ENCODE assay signal across 8 cellular contexts in genomic region chr2:222903234-222904220, GRCh38. TPM values are rescaled to one million over a fixed set of nuclear protein-coding genes. Genes with fewer than 3 reads are reported as not detected.
DNase-seq lines count a peak whose midpoint lies in the region; ATAC-seq and TF ChIP-seq lines count a peak whose summit lies in the region.

No MANE protein-coding gene starts in this region.

- no peaks in the 10 kb centered on the region for H3K9me3 ChIP-seq in Caco-2

- peak; percentile 86 to 87 for TF ChIP-seq CTCF in Caco-2 (IDR thresholded peaks at IDR 0.05; ENCODE audit: insufficient read depth in 1 of 2, low read depth in 1 of 2, low read length in 1 of 2, severe bottlenecking in 1 of 2, unreplicated experiment in 1 of 2)

- no peak overlapping the region for H3K4me3 ChIP-seq in Caco-2 (ENCODE audit: low read depth, low read length)

- peaks cover 44% of the 10 kb centered on the region for H3K4me1 ChIP-seq in Caco-2

- H3K27me3 ChIP-seq in Caco-2 (replicated peaks; ENCODE audit: control insufficient read depth, insufficient read depth, low read length) = no peaks in the 10 kb centered on the region

- ATAC-seq in GM18873 (IDR thresholded peaks at IDR 0.05; ENCODE audit: low FRiP score, unreplicated experiment) (peak; percentile 69), HG03097 (IDR thresholded peaks at IDR 0.05; ENCODE audit: low FRiP score, unreplicated experiment) (peak; percentile 64), left ventricle myocardium superior (peak; percentile 73)

- intact Hi-C loops in Caco-2 (cut with micrococcal nuclease; ENCODE audit: unreplicated experiment) = loop anchor here (1.0 kb wide), 6 partner anchors 25 to 213 kb away; no protein-coding TSS in a partner anchor
- intact Hi-C loops in left ventricle myocardium superior (cut with micrococcal nuclease) = loop anchor here (5.0 kb wide), 2 partner anchors 41 to 196 kb away; partner anchors contain the start of gene ACSL3
- intact Hi-C loops in activated T-helper 2 cell treated with anti-CD3 and anti-CD28 coated beads, Interferon-gamma antibody, Interleukin-2, Interleukin-4, amounts not matched to agents 10 μg/mL and 5 μg/mL and 100 μg/mL, durations not matched to agents 14 hours and 24 hours and 36 hours (cut with micrococcal nuclease) = loop anchor here (1.0 to 5.0 kb wide), 5 partner anchors 41 to 213 kb away; partner anchors contain the start of gene ACSL3

- no peak overlapping the region for H3K4me3 Mint-ChIP-seq in Caco-2 (ENCODE audit: unreplicated experiment)
- H3K4me3 Mint-ChIP-seq in activated naive CD4-positive, alpha-beta T cell treated with anti-CD3 and anti-CD28 coated beads, Interleukin-2, amount 10 ng/mL, durations not matched to agents 7 days and 5 days = no peak overlapping the region
- no peak overlapping the region for H3K4me3 Mint-ChIP-seq in activated T-helper 2 cell treated with anti-CD3 and anti-CD28 coated beads, Interferon-gamma antibody, Interleukin-2, Interleukin-4, amounts not matched to agents 10 μg/mL and 5 μg/mL and 100 μg/mL, durations not matched to agents 14 hours and 24 hours and 36 hours (ENCODE audit: low read depth)

- POLR2A ChIA-PET in Caco-2 (lab: Charles Lee) = interaction anchor here (0.6 to 1.0 kb wide), 3 partner anchors 28 to 198 kb away, joined by 3 read pairs; no protein-coding TSS in a partner anchor

- peaks cover 78% of the 10 kb centered on the region for H3K36me3 Mint-ChIP-seq in Caco-2 (ENCODE audit: insufficient read depth, unreplicated experiment)
- peaks cover 16% of the 10 kb centered on the region for H3K36me3 Mint-ChIP-seq in activated naive CD4-positive, alpha-beta T cell treated with anti-CD3 and anti-CD28 coated beads, Interleukin-2, amount 10 ng/mL, durations not matched to agents 7 days and 5 days
- H3K36me3 Mint-ChIP-seq in activated T-helper 2 cell treated with anti-CD3 and anti-CD28 coated beads, Interferon-gamma antibody, Interleukin-2, Interleukin-4, amounts not matched to agents 10 μg/mL and 5 μg/mL and 100 μg/mL, durations not matched to agents 14 hours and 24 hours and 36 hours (ENCODE audit: low read depth) = peaks cover 22% of the 10 kb centered on the region

- H3K27me3 Mint-ChIP-seq in Caco-2 (ENCODE audit: insufficient read depth, unreplicated experiment) = no peaks in the 10 kb centered on the region
- no peaks in the 10 kb centered on the region for H3K27me3 Mint-ChIP-seq in activated naive CD4-positive, alpha-beta T cell treated with anti-CD3 and anti-CD28 coated beads, Interleukin-2, amount 10 ng/mL, durations not matched to agents 7 days and 5 days
- H3K27me3 Mint-ChIP-seq in activated T-helper 2 cell treated with anti-CD3 and anti-CD28 coated beads, Interferon-gamma antibody, Interleukin-2, Interleukin-4, amounts not matched to agents 10 μg/mL and 5 μg/mL and 100 μg/mL, durations not matched to agents 14 hours and 24 hours and 36 hours (ENCODE audit: low read depth) = no peaks in the 10 kb centered on the region

- H3K27ac Mint-ChIP-seq in Caco-2 (ENCODE audit: unreplicated experiment) = no peak overlapping the region
- no peak overlapping the region for H3K27ac Mint-ChIP-seq in activated naive CD4-positive, alpha-beta T cell treated with anti-CD3 and anti-CD28 coated beads, Interleukin-2, amount 10 ng/mL, durations not matched to agents 7 days and 5 days
- no peak overlapping the region for H3K27ac Mint-ChIP-seq in activated T-helper 2 cell treated with anti-CD3 and anti-CD28 coated beads, Interferon-gamma antibody, Interleukin-2, Interleukin-4, amounts not matched to agents 10 μg/mL and 5 μg/mL and 100 μg/mL, durations not matched to agents 14 hours and 24 hours and 36 hours

- H3K9me3 Mint-ChIP-seq in Caco-2 (ENCODE audit: unreplicated experiment) = no peaks in the 10 kb centered on the region
- no peaks in the 10 kb centered on the region for H3K9me3 Mint-ChIP-seq in activated naive CD4-positive, alpha-beta T cell treated with anti-CD3 and anti-CD28 coated beads, Interleukin-2, amount 10 ng/mL, durations not matched to agents 7 days and 5 days
- no peaks in the 10 kb centered on the region for H3K9me3 Mint-ChIP-seq in activated T-helper 2 cell treated with anti-CD3 and anti-CD28 coated beads, Interferon-gamma antibody, Interleukin-2, Interleukin-4, amounts not matched to agents 10 μg/mL and 5 μg/mL and 100 μg/mL, durations not matched to agents 14 hours and 24 hours and 36 hours

- peaks cover 3% of the 10 kb centered on the region; the same call in 1 of the 2 replicates for H3K36me3 ChIP-seq in Caco-2 (ENCODE audit: control insufficient read depth, insufficient read depth, low read length)

- DNase-seq in Caco-2 (peak; percentile 67 to 75), NCI-H526 (lab: John Stamatoyannopoulos, UW) (peak; percentile 13 to 51), left ventricle myocardium superior (no peak), smooth muscle cell of the brain vasculature (ENCODE audit: low read depth, low spot score) (peak; percentile 28)
- DNase-seq in activated naive CD4-positive, alpha-beta T cell treated with anti-CD3 and anti-CD28 coated beads, Interleukin-2, amount 10 ng/mL, durations not matched to agents 7 days and 5 days = peak; percentile 50
- no peak for DNase-seq in activated T-helper 2 cell treated with anti-CD3 and anti-CD28 coated beads, Interferon-gamma antibody, Interleukin-2, Interleukin-4, amounts not matched to agents 10 μg/mL and 5 μg/mL and 100 μg/mL, durations not matched to agents 14 hours and 24 hours and 36 hours (ENCODE audit: low spot score)

- no TSS peak for BruUV-seq in Caco-2 (replicated peaks; lab: Mats Ljungman, UMichigan)

- CTCF ChIA-PET in Caco-2 (lab: Charles Lee) = interaction anchor here (0.6 to 2.5 kb wide), 31 partner anchors 9 to 219 kb away, joined by 3 to 96 read pairs (median 4); no protein-coding TSS in a partner anchor
- CTCF ChIA-PET in activated naive CD4-positive, alpha-beta T cell treated with anti-CD3 and anti-CD28 coated beads, Interleukin-2, amount 10 ng/mL, durations not matched to agents 7 days and 5 days (lab: Charles Lee) = interaction anchor here (0.6 to 5.2 kb wide), 14 partner anchors 9 to 216 kb away, joined by 3 to 54 read pairs (median 5); no protein-coding TSS in a partner anchor

- H3K4me1 Mint-ChIP-seq in Caco-2 (ENCODE audit: low read depth, unreplicated experiment) = peaks cover 72% of the 10 kb centered on the region
- peaks cover 10% of the 10 kb centered on the region for H3K4me1 Mint-ChIP-seq in activated naive CD4-positive, alpha-beta T cell treated with anti-CD3 and anti-CD28 coated beads, Interleukin-2, amount 10 ng/mL, durations not matched to agents 7 days and 5 days
- H3K4me1 Mint-ChIP-seq in activated T-helper 2 cell treated with anti-CD3 and anti-CD28 coated beads, Interferon-gamma antibody, Interleukin-2, Interleukin-4, amounts not matched to agents 10 μg/mL and 5 μg/mL and 100 μg/mL, durations not matched to agents 14 hours and 24 hours and 36 hours (ENCODE audit: low read depth) = peaks cover 26% of the 10 kb centered on the region

RNA-seq across cellular contexts. Expression of gene ACSL3, which starts 42.7 kb away (rescaled TPM):
- total RNA-seq in Caco-2 (2022) = 181 and 185 TPM in 2 replicates
- total RNA-seq in left ventricle myocardium superior = 48.8 TPM
- 72.5 and 74.0 TPM in 2 replicates for total RNA-seq in activated T-helper 2 cell treated with anti-CD3 and anti-CD28 coated beads, Interferon-gamma antibody, Interleukin-2, Interleukin-4, amounts not matched to agents 10 μg/mL and 5 μg/mL and 100 μg/mL, durations not matched to agents 14 hours and 24 hours and 36 hours

Comparison
In these comparisons a context has a peak if more than half of its experiments do, and no peak if none do; other contexts are left out.
1. DNase-seq: peak in Caco-2 (2 of 2), NCI-H526 (2 of 2), activated naive CD4-positive, alpha-beta T cell treated with anti-CD3 and anti-CD28 coated beads, Interleukin-2, amount 10 ng/mL, durations not matched to agents 7 days and 5 days (single experiment) and smooth muscle cell of the brain vasculature (single experiment); none in left ventricle myocardium superior (single experiment) and activated T-helper 2 cell treated with anti-CD3 and anti-CD28 coated beads, Interferon-gamma antibody, Interleukin-2, Interleukin-4, amounts not matched to agents 10 μg/mL and 5 μg/mL and 100 μg/mL, durations not matched to agents 14 hours and 24 hours and 36 hours (single experiment).
2. Peak in every context shown above with its lines, with median percentiles within 50 percentile points of each other: ATAC-seq.